Comparison of ENCODE assay signal across 9 cellular contexts in the genomic region with DNA sequence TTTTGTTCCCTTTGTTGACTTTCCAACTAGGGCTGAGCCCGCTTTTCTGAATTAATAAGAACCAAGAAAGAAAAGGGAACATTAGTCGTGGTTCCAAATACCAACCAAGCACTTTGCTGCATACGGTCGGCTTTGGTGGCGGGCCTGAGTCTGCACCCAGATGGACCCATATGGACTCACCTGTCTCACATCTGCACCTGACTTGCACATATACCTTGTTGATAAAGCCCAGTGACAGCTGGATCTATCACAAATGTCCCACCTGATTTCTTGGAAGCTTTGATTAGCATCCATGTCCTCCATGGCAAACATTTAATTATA. TPM values are rescaled to one million over a fixed set of nuclear protein-coding genes. Genes with fewer than 3 reads are reported as not detected.
DNase-seq lines count a peak whose midpoint lies in the region; ATAC-seq, FAIRE-seq and TF ChIP-seq lines count a peak whose summit lies in the region.
"Had no signal": no experiment of that assay in that cellular context is flagged by ENCODE, and none has a peak within 500 bp of the region (broad histone marks: within the 10 kb centered on the region; RNA-seq: fewer than 3 reads in every experiment).

No MANE protein-coding gene starts in this region.

- ATAC-seq in A549 (no peak), GM19438 (IDR thresholded peaks at IDR 0.05; ENCODE audit: low read depth, unreplicated experiment) (peak; percentile 14), HG03378 (IDR thresholded peaks at IDR 0.05; ENCODE audit: unreplicated experiment) (peak; percentile 8)

- no peak; the same call in 2 of the 3 replicates for TF ChIP-seq CTCF in A549 (IDR thresholded peaks at IDR 0.05)
- peak; percentile 16 for TF ChIP-seq CTCF in colonic mucosa (IDR thresholded peaks at IDR 0.05)

- no peak for FAIRE-seq in A549 (lab: Jason Lieb, UNC)

- POLR2A ChIA-PET in A549 (lab: Yijun Ruan, JAX), result interaction anchor here (0.6 kb wide), 1 partner anchor 15 kb away, joined by 5 read pairs; no protein-coding TSS in a partner anchor

- H3K36me3 ChIP-seq in colonic mucosa, result no peaks in the 10 kb centered on the region
- H3K36me3 ChIP-seq: vagina had no signal

- no peak for TF ChIP-seq RAD21 in A549 (conservative IDR thresholded peaks at IDR 0.05 in 1 of 2, IDR thresholded peaks at IDR 0.05 in 1 of 2)

- TF ChIP-seq POLR2A in A549 (IDR thresholded peaks at IDR 0.05; ENCODE audit: low read length), result no peak

- peak overlapping the region; percentile 66 for H3K4me2 ChIP-seq in A549

- H3K9ac ChIP-seq in colonic mucosa (ENCODE audit: low read depth in 2 of 2, low read length in 2 of 2), result no peak overlapping the region

- H3K27ac ChIP-seq in A549 (peak overlapping the region; percentile 28 to 81; a peak in 5 of 6 replicates), colonic mucosa (no peak overlapping the region)
- H3K27ac ChIP-seq: vagina had no signal

- TF ChIP-seq EP300 in A549 (IDR thresholded peaks at IDR 0.05), result no peak

- H3K9me3 ChIP-seq in A549, result no peaks in the 10 kb centered on the region
- no peaks in the 10 kb centered on the region for H3K9me3 ChIP-seq in colonic mucosa
- H3K9me3 ChIP-seq: vagina had no signal

- CTCF ChIA-PET in A549 (lab: Yijun Ruan, JAX), result interaction anchor here (0.7 to 3.4 kb wide), 12 partner anchors 9 to 100 kb away, joined by 3 to 12 read pairs (median 4); a partner anchor contains a TSS

- WGBS in A549 (ENCODE audit: missing lambda C conversion rate), result 81% methylated on average over 5 of the region's 5 CpGs

- no peaks in the 10 kb centered on the region for H3K27me3 ChIP-seq in colonic mucosa
- H3K27me3 ChIP-seq: vagina had no signal

- H3K4me1 ChIP-seq in A549, result peaks cover 89% of the 10 kb centered on the region
- H3K4me1 ChIP-seq in colonic mucosa, result no peaks in the 10 kb centered on the region

- intact Hi-C loops in colonic mucosa (cut with DNase I), result no loop called here

- H3K4me3 ChIP-seq in A549 (no peak overlapping the region), colonic mucosa (no peak overlapping the region)
- H3K4me3 ChIP-seq: vagina had no signal

- DNase-seq in A549 (ENCODE audit: low read depth in 1 of 2, low spot score in 1 of 2) (no peak), colonic mucosa (no peak), KG1 (lab: John Stamatoyannopoulos, UW) (no peak), DMS153 (lab: John Stamatoyannopoulos, UW) (no peak), OCI-M2 (lab: John Stamatoyannopoulos, UW; ENCODE audit: unreplicated experiment) (no peak), GM19238 (ENCODE audit: insufficient read length, low spot score) (no peak)

TF ChIP-seq in A549, 52 proteins besides CTCF, POLR2A, EP300 and RAD21:
- TF ChIP-seq ZSCAN20 (CRISPR knock-in tag; IDR thresholded peaks at IDR 0.05), result no peak
- TF ChIP-seq, protein P1, sequence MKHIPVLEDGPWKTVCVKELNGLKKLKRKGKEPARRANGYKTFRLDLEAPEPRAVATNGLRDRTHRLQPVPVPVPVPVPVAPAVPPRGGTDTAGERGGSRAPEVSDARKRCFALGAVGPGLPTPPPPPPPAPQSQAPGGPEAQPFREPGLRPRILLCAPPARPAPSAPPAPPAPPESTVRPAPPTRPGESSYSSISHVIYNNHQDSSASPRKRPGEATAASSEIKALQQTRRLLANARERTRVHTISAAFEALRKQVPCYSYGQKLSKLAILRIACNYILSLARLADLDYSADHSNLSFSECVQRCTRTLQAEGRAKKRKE (CRISPR knock-in tag; IDR thresholded peaks at IDR 0.05; ENCODE audit: low read depth), result no peak
- 0 out of 2 replicates have a peak, but pooled peaks have one; percentile 3 for TF ChIP-seq FOSL2 (IDR thresholded peaks at IDR 0.05)
- no peak for TF ChIP-seq FOSL2 (CRISPR knock-in tag; IDR thresholded peaks at IDR 0.05)
TF ChIP-seq in A549: peak in this region for 1.

RNA-seq across cellular contexts. Expression of a gene that starts 39.0 kb away (rescaled TPM):
- polyA plus RNA-seq in A549 (2011; rRNA removed) (119 and 144 TPM in 2 replicates), A549 (2017; fragmentation: RNase III; extraction: RNeasy Plus Mini Kit Qiagen cat#74134 plus additional on column Dnase treatment) (80.0 to 115 TPM (median 90.1 TPM) in 3 replicates)
- 104 and 114 TPM in 2 replicates for polyA plus RNA-seq in A549 (2012; cell fraction: cytosol; rRNA removed)
- polyA plus RNA-seq in A549 (2012; cell fraction: nucleus; rRNA removed), result 39.4 and 46.1 TPM in 2 replicates
- polyA minus RNA-seq in A549 (2011; rRNA and poly(A)+ RNA removed), result 28.6 and 30.4 TPM in 2 replicates
- 10 to 100 TPM; 15.5 to 16.9 TPM for total RNA-seq in colonic mucosa

Comparison
In these comparisons a context has a peak if more than half of its experiments do, and no peak if none do; other contexts are left out.
1. ATAC-seq: peak in GM19438 (single experiment) and HG03378 (single experiment); none in A549 (0 of 2).